Comparison of ENCODE assay signal across 8 cellular contexts in genomic region chr2:3535794-3536681, GRCh38. TPM values are rescaled to one million over a fixed set of nuclear protein-coding genes. Genes with fewer than 3 reads are reported as not detected.
DNase-seq lines count a peak whose midpoint lies in the region; ATAC-seq, FAIRE-seq and TF ChIP-seq lines count a peak whose summit lies in the region.

No MANE protein-coding gene starts in this region.

- FAIRE-seq in A549 (lab: Jason Lieb, UNC), result no peak

- no peak overlapping the region for H3K56ac ChIP-seq in H9 (ENCODE audit: insufficient read length, low read depth, low read length)

- H3K9me3 Mint-ChIP-seq in H9 (no peaks in the 10 kb centered on the region), T-cell (no peaks in the 10 kb centered on the region)
- H3K9me3 Mint-ChIP-seq in naive thymus-derived CD8-positive, alpha-beta T cell, result no peaks in the 10 kb centered on the region

- TF ChIP-seq EP300 in A549 (IDR thresholded peaks at IDR 0.05) (no peak), esophagus muscularis mucosa (IDR thresholded peaks at IDR 0.05) (no peak)

- H3K4me3 Mint-ChIP-seq in H9 (no peak overlapping the region), T-cell (peak overlapping the region; percentile 61 to 78 (median 64))
- peak overlapping the region; percentile 76 to 91 (median 84) for H3K4me3 Mint-ChIP-seq in naive thymus-derived CD8-positive, alpha-beta T cell

- DNase-seq in A549 (ENCODE audit: low read depth in 1 of 2, low spot score in 1 of 2) (peak in 1 of 2 experiments; percentile 66), H9 (no peak), T-cell (no peak), esophagus muscularis mucosa (ENCODE audit: extremely low spot score) (no peak), NCI-H2029 (lab: John Stamatoyannopoulos, UW) (no peak), D341Med (ENCODE audit: low spot score) (no peak), NCI-H2029 treated with DMSO at 0.1 percent for 48 hours (lab: John Stamatoyannopoulos, UW) (no peak)
- DNase-seq in naive thymus-derived CD8-positive, alpha-beta T cell, result no peak

- H4K20me1 ChIP-seq in H9 (ENCODE audit: control insufficient read depth, insufficient read depth, insufficient read length), result no peaks in the 10 kb centered on the region

- TF ChIP-seq CTCF in A549 (IDR thresholded peaks at IDR 0.05) (0 out of 3 replicates have a peak, but pooled peaks have one; percentile 17), H9 (conservative IDR thresholded peaks at IDR 0.05) (no peak), esophagus muscularis mucosa (IDR thresholded peaks at IDR 0.05) (peak; percentile 19 to 33 (median 25))

- H3K9ac ChIP-seq in H9 (ENCODE audit: extremely low read depth, insufficient read length, low read length), result no peak overlapping the region

- H3K4me3 ChIP-seq in A549, result peak overlapping the region; percentile 45
- H3K4me3 ChIP-seq in esophagus muscularis mucosa, result peak overlapping the region; percentile 47 to 59 (median 50)

- no peak overlapping the region for H2BK15ac ChIP-seq in H9 (ENCODE audit: low read depth, low read length)

- intact Hi-C loops in esophagus muscularis mucosa (cut with DNase I), result no loop called here

- no peaks in the 10 kb centered on the region for H3K79me1 ChIP-seq in H9 (ENCODE audit: insufficient read depth, low read depth, low read length, poor library complexity, severe bottlenecking)

- no peak overlapping the region for H2AK5ac ChIP-seq in H9 (ENCODE audit: insufficient read length, low read length)

- H2AFZ ChIP-seq in H9 (ENCODE audit: low read length), result no peak overlapping the region

- no peak overlapping the region for H4K8ac ChIP-seq in H9 (replicated peaks; ENCODE audit: insufficient read length, low read depth, low read length)

- H2BK20ac ChIP-seq in H9 (ENCODE audit: low read depth, low read length, poor library complexity, severe bottlenecking), result no peak overlapping the region

- H3K4me1 ChIP-seq in A549 (peaks cover 18% of the 10 kb centered on the region), H9 (ENCODE audit: insufficient read depth, low read length) (no peaks in the 10 kb centered on the region; the same call in 1 of the 2 replicates), esophagus muscularis mucosa (peaks cover 27 to 49% (median 40%) of the 10 kb centered on the region in 4 donors)

- no peak overlapping the region for H2BK5ac ChIP-seq in H9 (ENCODE audit: insufficient read length, low read length)

- no peak overlapping the region for H3K23ac ChIP-seq in H9 (ENCODE audit: insufficient read length, low read depth, low read length)

- H3K18ac ChIP-seq in H9 (ENCODE audit: insufficient read length, low read depth, low read length), result no peak overlapping the region

- H2BK12ac ChIP-seq in H9 (ENCODE audit: insufficient read length, low read depth, low read length), result no peak overlapping the region

- no peak overlapping the region for H4K91ac ChIP-seq in H9 (ENCODE audit: insufficient read length, low read depth, low read length)

- H3K14ac ChIP-seq in H9 (ENCODE audit: insufficient read depth, low read length), result no peak overlapping the region; the same call in 1 of the 2 replicates

- H3K36me3 Mint-ChIP-seq in H9 (ENCODE audit: insufficient read depth in 1 of 3, low read depth in 3 of 3), result peaks cover 1 to 14% (median 13%) of the 10 kb centered on the region in 3 experiments; a peak in 6 of 7 replicates
- H3K36me3 Mint-ChIP-seq in T-cell, result peaks cover 8% of the 10 kb centered on the region
- peaks cover 0 to 20% (median 5%) of the 10 kb centered on the region in 3 donors for H3K36me3 Mint-ChIP-seq in naive thymus-derived CD8-positive, alpha-beta T cell

- H3K27me3 Mint-ChIP-seq in H9 (ENCODE audit: low read depth) (no peaks in the 10 kb centered on the region), T-cell (no peaks in the 10 kb centered on the region)
- H3K27me3 Mint-ChIP-seq in naive thymus-derived CD8-positive, alpha-beta T cell, result no peaks in the 10 kb centered on the region

- H3K27me3 ChIP-seq in H9 (ENCODE audit: insufficient read depth, low read length), result no peaks in the 10 kb centered on the region
- no peaks in the 10 kb centered on the region for H3K27me3 ChIP-seq in esophagus muscularis mucosa

- H3K23me2 ChIP-seq in H9 (ENCODE audit: insufficient read length, low read depth, low read length, poor library complexity, severe bottlenecking), result no peaks in the 10 kb centered on the region

- no peak overlapping the region for H3K4ac ChIP-seq in H9 (ENCODE audit: low read depth, low read length)

- H3K27ac ChIP-seq in A549 (peak overlapping the region; percentile 80 to 88), H9 (ENCODE audit: insufficient read length, low read depth, low read length) (no peak overlapping the region), esophagus muscularis mucosa (replicated peaks in 1 of 4) (peak overlapping the region; percentile 87 to 96 (median 88))

- H3K9me3 ChIP-seq in A549 (no peaks in the 10 kb centered on the region), H9 (ENCODE audit: control insufficient read depth, low read depth, low read length) (no peaks in the 10 kb centered on the region), esophagus muscularis mucosa (no peaks in the 10 kb centered on the region)

- no peak overlapping the region for H2BK120ac ChIP-seq in H9 (ENCODE audit: low read depth, low read length, poor library complexity, severe bottlenecking)

- no peak overlapping the region for H3T11ph ChIP-seq in H9 (ENCODE audit: low read length)

- TF ChIP-seq POLR2A in A549 (IDR thresholded peaks at IDR 0.05; ENCODE audit: low read length), result 0 out of 2 replicates have a peak, but pooled peaks have one; percentile 12
- TF ChIP-seq POLR2A in esophagus muscularis mucosa (IDR thresholded peaks at IDR 0.05; ENCODE audit: low read depth), result no peak

- H3K27ac Mint-ChIP-seq in H9 (peak overlapping the region; percentile 34 to 75 (median 62); a peak in 6 of 7 replicates), T-cell (peak overlapping the region; percentile 23 to 52)
- H3K27ac Mint-ChIP-seq in naive thymus-derived CD8-positive, alpha-beta T cell, result peak overlapping the region; percentile 23 to 91 (median 82)

- H3K4me1 Mint-ChIP-seq in H9 (peaks cover 12 to 19% of the 10 kb centered on the region in 2 experiments), T-cell (peaks cover 0 to 5% (median 0%) of the 10 kb centered on the region in 3 donors)
- peaks cover 2 to 13% (median 7%) of the 10 kb centered on the region in 4 donors for H3K4me1 Mint-ChIP-seq in naive thymus-derived CD8-positive, alpha-beta T cell

- H3K4me2 ChIP-seq in A549 (peak overlapping the region; percentile 90), H9 (ENCODE audit: insufficient read depth, insufficient read length, low read length) (no peak overlapping the region)

- H3K36me3 ChIP-seq in esophagus muscularis mucosa, result peaks cover 14 to 45% (median 21%) of the 10 kb centered on the region in 4 donors

- 9% methylated on average over 24 of the region's 24 CpGs for WGBS in A549 (ENCODE audit: missing lambda C conversion rate)
- WGBS in H9 (ENCODE audit: extremely low coverage, insufficient read length, low lambda C conversion rate), result no CpG with 5 or more reads among the region's 24 CpGs
- WGBS in esophagus muscularis mucosa, result 24% methylated on average over 24 of the region's 24 CpGs

- CTCF ChIA-PET in A549 (lab: Yijun Ruan, JAX), result interaction anchor here (0.5 to 3.4 kb wide), 20 partner anchors 9 to 139 kb away, joined by 3 to 25 read pairs (median 4); partner anchors contain the start of genes ADI1 and RNASEH1
- CTCF ChIA-PET in T-cell (lab: Charles Lee), result no interaction called here

- POLR2A ChIA-PET in A549 (lab: Yijun Ruan, JAX) (interaction anchor here (0.7 to 2.1 kb wide), 5 partner anchors 11 to 707 kb away, joined by 3 to 12 read pairs (median 3); partner anchors contain the start of gene RNASEH1), T-cell (lab: Charles Lee) (no interaction called here)
- POLR2A ChIA-PET in naive thymus-derived CD8-positive, alpha-beta T cell (lab: Charles Lee), result interaction anchor here (1.0 to 1.9 kb wide), 3 partner anchors 17 to 34 kb away, joined by 3 to 10 read pairs (median 8); partner anchors contain the start of genes ADI1 and RNASEH1

- 0 out of 5 replicates have a peak, but pooled peaks of 1 of the 2 experiments have one; percentile 27 for TF ChIP-seq RAD21 in A549 (conservative IDR thresholded peaks at IDR 0.05 in 1 of 2, IDR thresholded peaks at IDR 0.05 in 1 of 2)

- ATAC-seq in A549 (peak; percentile 84 to 85), T-cell (replicated peaks in 1 of 4) (peak; percentile 19 to 47 (median 28))
- ATAC-seq in naive thymus-derived CD8-positive, alpha-beta T cell, result peak; percentile 42 to 53

- no peak overlapping the region for H4K5ac ChIP-seq in H9 (ENCODE audit: insufficient read length, low read depth, low read length)

- no peaks in the 10 kb centered on the region for H3K79me2 ChIP-seq in H9 (ENCODE audit: insufficient read depth, low read length)

RNA-seq across cellular contexts. Expression of gene ADI1, which starts 16.7 kb away (rescaled TPM):
- 42.7 and 47.9 TPM in 2 replicates for polyA plus RNA-seq in A549 (2011; rRNA removed)
- 51.6 and 55.2 TPM in 2 replicates for polyA plus RNA-seq in A549 (2012; cell fraction: cytosol; rRNA removed)
- polyA plus RNA-seq in A549 (2012; cell fraction: nucleus; rRNA removed), result 31.2 and 42.2 TPM in 2 replicates
- 78.8 to 84.6 TPM (median 84.3 TPM) in 3 replicates for polyA plus RNA-seq in A549 (2017; fragmentation: RNase III; extraction: RNeasy Plus Mini Kit Qiagen cat#74134 plus additional on column Dnase treatment)
- 18.5 and 21.4 TPM in 2 replicates for polyA minus RNA-seq in A549 (2011; rRNA and poly(A)+ RNA removed)
- total RNA-seq in H9 (2021), result 23.4 and 25.4 TPM in 2 replicates
- total RNA-seq in T-cell, result 10 to 100 TPM; 20.9 to 29.0 (median 28.3) TPM
- 100 to 1,000 TPM in 1 of 4 donors, 10 to 100 TPM in 3; 90.0 to 130 (median 96.9) TPM for total RNA-seq in esophagus muscularis mucosa
- total RNA-seq in naive thymus-derived CD8-positive, alpha-beta T cell, result 10 to 100 TPM; 30.1 to 33.2 TPM
- 10 to 100 TPM; 22.0 to 28.5 (median 25.8) TPM for polyA plus RNA-seq in naive thymus-derived CD8-positive, alpha-beta T cell

RNA-seq across cellular contexts. Expression of gene RNASEH1, which starts 22.1 kb away (rescaled TPM):
- polyA plus RNA-seq in A549 (2011; rRNA removed) (39.7 and 54.3 TPM in 2 replicates), A549 (2017; fragmentation: RNase III; extraction: RNeasy Plus Mini Kit Qiagen cat#74134 plus additional on column Dnase treatment) (55.3 to 59.2 TPM (median 56.8 TPM) in 3 replicates)
- 35.6 and 37.8 TPM in 2 replicates for polyA plus RNA-seq in A549 (2012; cell fraction: cytosol; rRNA removed)
- 16.6 and 20.6 TPM in 2 replicates for polyA plus RNA-seq in A549 (2012; cell fraction: nucleus; rRNA removed)
- polyA minus RNA-seq in A549 (2011; rRNA and poly(A)+ RNA removed), result 25.5 and 26.8 TPM in 2 replicates
- total RNA-seq in H9 (2021) (40.4 and 42.0 TPM in 2 replicates), T-cell (10 to 100 TPM; 24.1 to 28.4 (median 25.2) TPM), esophagus muscularis mucosa (10 to 100 TPM; 30.2 to 36.5 (median 34.5) TPM)
- 10 to 100 TPM; 24.1 to 34.5 TPM for total RNA-seq in naive thymus-derived CD8-positive, alpha-beta T cell
- 10 to 100 TPM; 35.4 to 47.0 (median 35.5) TPM for polyA plus RNA-seq in naive thymus-derived CD8-positive, alpha-beta T cell

RNA-seq across cellular contexts. Expression of gene RPS7, which starts 39.0 kb away (rescaled TPM):
- polyA plus RNA-seq in A549 (2011; rRNA removed) (3,000 and 3,176 TPM in 2 replicates), A549 (2017; fragmentation: RNase III; extraction: RNeasy Plus Mini Kit Qiagen cat#74134 plus additional on column Dnase treatment) (3,153 to 3,802 TPM (median 3,221 TPM) in 3 replicates)
- 1,696 and 1,750 TPM in 2 replicates for polyA plus RNA-seq in A549 (2012; cell fraction: cytosol; rRNA removed)
- polyA plus RNA-seq in A549 (2012; cell fraction: nucleus; rRNA removed), result 572 and 893 TPM in 2 replicates
- polyA minus RNA-seq in A549 (2011; rRNA and poly(A)+ RNA removed), result 290 and 326 TPM in 2 replicates
- total RNA-seq in H9 (2021) (2,120 and 2,130 TPM in 2 replicates), T-cell (1,000 to 10,000 TPM; 1,490 to 1,765 (median 1,631) TPM), esophagus muscularis mucosa (1,000 to 10,000 TPM in 3 of 4 donors, 100 to 1,000 TPM in 1; 950 to 4,390 (median 2,121) TPM)
- total RNA-seq in naive thymus-derived CD8-positive, alpha-beta T cell, result 1,000 to 10,000 TPM; 1,560 to 1,585 TPM
- 1,000 to 10,000 TPM; 1,167 to 1,584 (median 1,521) TPM for polyA plus RNA-seq in naive thymus-derived CD8-positive, alpha-beta T cell

RNA-seq across cellular contexts. Expression of gene COLEC11, which starts 58.9 kb away (rescaled TPM):
- polyA plus RNA-seq in A549 (2011; rRNA removed) (0.79 and 0.97 TPM in 2 replicates), A549 (2017; fragmentation: RNase III; extraction: RNeasy Plus Mini Kit Qiagen cat#74134 plus additional on column Dnase treatment) (0.24 to 0.51 TPM (median 0.30 TPM) in 3 replicates)
- 0.87 and 0.98 TPM in 2 replicates for polyA plus RNA-seq in A549 (2012; cell fraction: cytosol; rRNA removed)
- polyA plus RNA-seq in A549 (2012; cell fraction: nucleus; rRNA removed), result 1.8 and 2.0 TPM in 2 replicates
- polyA minus RNA-seq in A549 (2011; rRNA and poly(A)+ RNA removed), result 0.39 and 0.45 TPM in 2 replicates
- total RNA-seq in H9 (2021) (0.39 TPM in 1 of 2 replicates, not detected in the other), T-cell (1 to 10 TPM in 1 of 5 donors, under 1 TPM in 1, not detected in 3; 0.35 to 1.8 TPM), esophagus muscularis mucosa (10 to 100 TPM in 1 of 4 donors, 1 to 10 TPM in 3; 2.1 to 19.1 (median 6.6) TPM)
- total RNA-seq in naive thymus-derived CD8-positive, alpha-beta T cell, result 1 to 10 TPM; 1.8 to 1.9 TPM
- not detected for polyA plus RNA-seq in naive thymus-derived CD8-positive, alpha-beta T cell

Comparison
In these comparisons a context has a peak if more than half of its experiments do, and no peak if none do; other contexts are left out.
1. ATAC-seq: peak in every context shown above with its lines; median percentile 84 in A549; 48 in naive thymus-derived CD8-positive, alpha-beta T cell; 28 in T-cell.
2. H3K4me3 Mint-ChIP-seq: peak in T-cell (3 of 3) and naive thymus-derived CD8-positive, alpha-beta T cell (10 of 10); none in H9 (0 of 2).
3. POLR2A ChIA-PET loops: an anchor here in A549 (0.7 to 2.1 kb wide) and naive thymus-derived CD8-positive, alpha-beta T cell (1.0 to 1.9 kb wide); none called in T-cell.
4. Peak in every context shown above with its lines, with median percentiles within 50 percentile points of each other: H3K27ac Mint-ChIP-seq.